In the genomic region with DNA sequence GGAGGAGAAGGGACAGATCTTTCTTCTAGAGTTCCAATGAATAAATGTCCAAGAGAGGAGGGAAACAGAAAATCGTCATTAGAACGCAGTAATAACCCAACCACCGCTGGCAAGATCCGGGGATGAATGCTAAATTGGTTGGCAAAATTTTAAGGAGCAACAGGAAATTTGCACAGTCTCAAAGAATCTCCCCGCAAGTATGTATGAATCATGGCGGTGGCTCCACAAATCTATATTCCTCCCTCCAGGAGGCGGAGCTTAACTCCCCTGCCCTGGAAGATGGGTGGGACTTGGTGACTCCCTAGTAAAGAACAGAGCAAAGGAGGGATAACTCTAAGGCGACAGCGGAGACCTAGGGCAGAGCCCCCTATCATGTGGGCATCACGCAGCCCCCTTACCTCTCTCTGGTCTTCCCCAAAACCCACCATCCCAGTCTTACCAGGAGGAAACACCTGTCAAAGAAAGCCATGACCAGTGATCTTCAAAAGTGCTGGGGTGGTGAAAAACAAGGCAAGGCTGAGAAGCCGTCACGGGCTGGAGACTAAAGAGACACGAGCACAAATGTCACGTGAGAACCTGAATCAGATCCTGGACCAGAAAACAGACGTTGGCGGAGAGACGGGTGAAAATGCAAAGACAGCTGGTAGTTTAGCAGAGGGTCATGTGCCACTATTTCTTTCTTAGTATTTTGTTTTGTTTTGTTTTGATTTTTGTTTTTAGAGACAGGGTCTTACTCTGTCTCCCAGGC, we compare ENCODE assay signal across 11 cellular contexts.
DNase-seq lines count a peak whose midpoint lies in the region; ATAC-seq and TF ChIP-seq lines count a peak whose summit lies in the region.
"Had no signal": no experiment of that assay in that cellular context is flagged by ENCODE, and none has a peak within 500 bp of the region (broad histone marks: within the 10 kb centered on the region; RNA-seq: fewer than 3 reads in every experiment).

No MANE protein-coding gene starts in this region.

- no peak overlapping the region for H3K4me3 Mint-ChIP-seq in CD8-positive, alpha-beta memory T cell
- H3K4me3 Mint-ChIP-seq: activated CD8-positive, alpha-beta memory T cell treated with anti-CD3 and anti-CD28 coated beads, Interleukin-2, amount 10 ng/mL, durations not matched to agents 7 days and 5 days had no signal

- no peaks in the 10 kb centered on the region for H3K9me3 Mint-ChIP-seq in CD8-positive, alpha-beta memory T cell

- no peaks in the 10 kb centered on the region for H3K27me3 ChIP-seq in CD8-positive, alpha-beta memory T cell (ENCODE audit: insufficient read depth, low read length, poor library complexity, severe bottlenecking)
- H3K27me3 ChIP-seq in RWPE2 (ENCODE audit: insufficient read depth, poor library complexity, severe bottlenecking) (no peaks in the 10 kb centered on the region), esophagus squamous epithelium (no peaks in the 10 kb centered on the region), parathyroid adenoma (ENCODE audit: control insufficient read depth, insufficient read depth, low read length) (no peaks in the 10 kb centered on the region)
- H3K27me3 ChIP-seq: gastrocnemius medialis had no signal

- H3K4me3 ChIP-seq in CD8-positive, alpha-beta memory T cell (ENCODE audit: low read length) = no peak overlapping the region
- H3K4me3 ChIP-seq in RWPE2 (ENCODE audit: severe bottlenecking) (no peak overlapping the region), esophagus squamous epithelium (no peak overlapping the region), parathyroid adenoma (ENCODE audit: low read depth, low read length) (no peak overlapping the region)
- H3K4me3 ChIP-seq: gastrocnemius medialis had no signal

- POLR2A ChIA-PET in CD8-positive, alpha-beta memory T cell (lab: Charles Lee) = no interaction called here

- peak; percentile 95 for ATAC-seq in RWPE2 (ENCODE audit: low read depth)
- ATAC-seq in HG02885 (IDR thresholded peaks at IDR 0.05; ENCODE audit: poor library complexity, unreplicated experiment) = no peak
- ATAC-seq in GM18498 (IDR thresholded peaks at IDR 0.05; ENCODE audit: unreplicated experiment) = no peak
- no peak for ATAC-seq in GM21367 (IDR thresholded peaks at IDR 0.05; ENCODE audit: unreplicated experiment)
- no peak for ATAC-seq in GM19351 (IDR thresholded peaks at IDR 0.05; ENCODE audit: unreplicated experiment)
- ATAC-seq: activated CD8-positive, alpha-beta memory T cell treated with anti-CD3 and anti-CD28 coated beads, Interleukin-2, amount 10 ng/mL, durations not matched to agents 7 days and 5 days had no signal

- TF ChIP-seq CTCF in RWPE2 (IDR thresholded peaks at IDR 0.05; ENCODE audit: poor library complexity, severe bottlenecking) = no peak
- TF ChIP-seq CTCF in esophagus squamous epithelium (IDR thresholded peaks at IDR 0.05) = no peak
- TF ChIP-seq CTCF in parathyroid adenoma (IDR thresholded peaks at IDR 0.05) = no peak

- no peak overlapping the region for H3K9ac ChIP-seq in parathyroid adenoma

- H3K4me1 Mint-ChIP-seq in CD8-positive, alpha-beta memory T cell = peaks cover 26 to 45% (median 30%) of the 10 kb centered on the region in 3 donors
- H3K4me1 Mint-ChIP-seq: activated CD8-positive, alpha-beta memory T cell treated with anti-CD3 and anti-CD28 coated beads, Interleukin-2, amount 10 ng/mL, durations not matched to agents 7 days and 5 days had no signal

- DNase-seq in CD8-positive, alpha-beta memory T cell = no peak
- DNase-seq in RWPE2 (ENCODE audit: low spot score) = peak; percentile 79
- no peak for DNase-seq in esophagus squamous epithelium (lab: John Stamatoyannopoulos, UW)
- DNase-seq: activated CD8-positive, alpha-beta memory T cell treated with anti-CD3 and anti-CD28 coated beads, Interleukin-2, amount 10 ng/mL, durations not matched to agents 7 days and 5 days; gastrocnemius medialis; stimulated activated naive CD4-positive, alpha-beta T cell had no signal

- H3K36me3 Mint-ChIP-seq in CD8-positive, alpha-beta memory T cell = peaks cover 0 to 59% (median 14%) of the 10 kb centered on the region in 3 donors
- H3K36me3 Mint-ChIP-seq: activated CD8-positive, alpha-beta memory T cell treated with anti-CD3 and anti-CD28 coated beads, Interleukin-2, amount 10 ng/mL, durations not matched to agents 7 days and 5 days had no signal

- WGBS in esophagus squamous epithelium, 2 donors = 71 to 85% methylated on average over 17 of the region's 17 CpGs

- H3K27ac Mint-ChIP-seq in CD8-positive, alpha-beta memory T cell = peak overlapping the region in 6 of 8 donors; percentile 42 to 75 (median 56)
- H3K27ac Mint-ChIP-seq: activated CD8-positive, alpha-beta memory T cell treated with anti-CD3 and anti-CD28 coated beads, Interleukin-2, amount 10 ng/mL, durations not matched to agents 7 days and 5 days had no signal

- intact Hi-C loops in esophagus squamous epithelium (cut with DNase I) = no loop called here

- peaks cover 7% of the 10 kb centered on the region for H3K4me1 ChIP-seq in CD8-positive, alpha-beta memory T cell (ENCODE audit: insufficient read depth, low read length)
- H3K4me1 ChIP-seq in RWPE2 (ENCODE audit: insufficient read depth, poor library complexity, severe bottlenecking) (peaks cover 16% of the 10 kb centered on the region), esophagus squamous epithelium (peaks cover 3 to 41% (median 10%) of the 10 kb centered on the region in 3 donors), parathyroid adenoma (no peaks in the 10 kb centered on the region)

- H3K36me3 ChIP-seq in CD8-positive, alpha-beta memory T cell (ENCODE audit: insufficient read depth, low read length) = peaks cover 17% of the 10 kb centered on the region
- H3K36me3 ChIP-seq in RWPE2 (ENCODE audit: low read depth) (peaks cover 25% of the 10 kb centered on the region), esophagus squamous epithelium (peaks cover 0 to 88% (median 14%) of the 10 kb centered on the region in 3 donors), parathyroid adenoma (ENCODE audit: control insufficient read depth, insufficient read depth, low read length) (no peaks in the 10 kb centered on the region)
- H3K36me3 ChIP-seq: gastrocnemius medialis had no signal

- no peak overlapping the region for H2AFZ ChIP-seq in parathyroid adenoma

- H3K4me2 ChIP-seq in parathyroid adenoma (ENCODE audit: low read length) = peak overlapping the region; percentile 30

- H3K79me2 ChIP-seq in parathyroid adenoma = peaks cover 5% of the 10 kb centered on the region

- H3K27ac ChIP-seq in CD8-positive, alpha-beta memory T cell (ENCODE audit: low read depth, low read length) = no peak overlapping the region
- H3K27ac ChIP-seq in RWPE2 (ENCODE audit: poor library complexity, severe bottlenecking) = peak overlapping the region; percentile 97
- peak overlapping the region; percentile 2 to 71 (median 52) for H3K27ac ChIP-seq in esophagus squamous epithelium
- H3K27ac ChIP-seq in parathyroid adenoma = peak overlapping the region; percentile 34

- no peaks in the 10 kb centered on the region for H3K27me3 Mint-ChIP-seq in CD8-positive, alpha-beta memory T cell
- H3K27me3 Mint-ChIP-seq: activated CD8-positive, alpha-beta memory T cell treated with anti-CD3 and anti-CD28 coated beads, Interleukin-2, amount 10 ng/mL, durations not matched to agents 7 days and 5 days had no signal

- H3K9me3 ChIP-seq in CD8-positive, alpha-beta memory T cell (ENCODE audit: low read length) = no peaks in the 10 kb centered on the region
- no peaks in the 10 kb centered on the region for H3K9me3 ChIP-seq in RWPE2 (ENCODE audit: severe bottlenecking)
- H3K9me3 ChIP-seq in esophagus squamous epithelium = no peaks in the 10 kb centered on the region
- H3K9me3 ChIP-seq in parathyroid adenoma (ENCODE audit: control insufficient read depth, low read length) = no peaks in the 10 kb centered on the region
- H3K9me3 ChIP-seq: gastrocnemius medialis had no signal

- no peak for TF ChIP-seq POLR2A in esophagus squamous epithelium (IDR thresholded peaks at IDR 0.05)

- CTCF ChIA-PET in CD8-positive, alpha-beta memory T cell (lab: Charles Lee) = no interaction called here
